8 cellular contexts compared by ENCODE assay signal in the genomic region with DNA sequence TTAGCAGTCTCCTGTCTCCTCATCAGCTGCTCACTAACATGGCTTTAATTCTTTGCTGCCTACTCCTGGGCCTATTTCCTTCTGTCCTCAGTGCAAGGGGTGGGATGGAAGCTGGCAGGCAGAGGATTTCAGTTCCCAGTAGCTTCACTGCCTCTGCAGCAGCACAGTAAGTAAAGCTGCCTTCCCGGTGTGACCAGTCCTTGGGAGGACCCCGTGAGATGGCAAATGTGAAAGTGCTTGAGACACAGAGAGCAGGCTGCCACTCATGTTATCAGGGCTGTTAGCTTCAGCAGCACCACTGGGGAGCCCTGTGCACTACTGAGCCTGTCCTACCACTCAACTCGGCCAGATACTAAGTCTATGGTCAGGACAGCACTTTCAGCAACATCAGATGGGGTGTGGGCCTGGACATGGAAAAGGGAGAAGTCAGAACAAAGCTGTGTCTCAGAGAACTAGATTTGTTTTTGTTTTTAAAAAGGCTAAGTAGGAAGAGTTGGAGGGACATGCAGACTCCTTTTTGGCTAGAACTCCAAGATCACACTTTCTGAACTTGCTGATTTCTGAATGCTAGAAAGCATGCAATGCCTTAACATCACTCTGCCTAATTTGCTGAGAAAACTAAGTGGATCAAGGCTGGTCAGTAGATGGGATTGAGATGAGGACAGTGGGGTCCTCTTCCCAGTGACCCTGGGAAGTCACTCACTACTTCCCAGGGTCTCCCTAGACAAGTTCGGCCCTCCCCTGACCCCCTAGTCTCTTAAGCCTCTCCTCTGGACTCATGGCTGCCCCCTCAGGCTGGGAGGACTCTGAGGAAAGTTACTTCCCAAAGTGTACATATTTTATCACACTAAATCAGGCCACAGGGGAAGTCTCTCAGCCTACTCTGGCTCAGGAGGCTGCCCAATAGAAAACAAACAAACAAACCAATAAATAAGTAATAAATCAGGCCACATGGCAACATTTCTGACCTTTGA. TPM values are rescaled to one million over a fixed set of nuclear protein-coding genes. Genes with fewer than 3 reads are reported as not detected.
DNase-seq lines count a peak whose midpoint lies in the region; ATAC-seq and TF ChIP-seq lines count a peak whose summit lies in the region.

No MANE protein-coding gene starts in this region.

- peaks cover 0 to 25% (median 0%) of the 10 kb centered on the region in 11 experiments; a peak in 7 of 22 replicates for H3K36me3 ChIP-seq in BLaER1 treated with 17β-estradiol and CSF1 and Interleukin-3, amounts not matched to agents 10 nM and 100 nM
- H3K36me3 ChIP-seq in Peyer's patch, result no peaks in the 10 kb centered on the region

- H3K4me3 ChIP-seq in BLaER1 treated with 17β-estradiol and CSF1 and Interleukin-3, amounts not matched to agents 10 nM and 100 nM, result peak overlapping the region; percentile 60 to 80 (median 68)
- H3K4me3 ChIP-seq in Peyer's patch, result peak overlapping the region; percentile 60 to 85 (median 76)
- peak overlapping the region; percentile 62 for H3K4me3 ChIP-seq in iPS-18c (ENCODE audit: insufficient read depth, low read depth, low read length)
- H3K4me3 ChIP-seq in skin epidermis, result peak overlapping the region; percentile 54 to 88 (median 72)

- H3K9ac ChIP-seq in BLaER1 treated with 17β-estradiol and CSF1 and Interleukin-3, amounts not matched to agents 10 nM and 100 nM, result peak overlapping the region; percentile 73 to 83 (median 80)

- DNase-seq in Peyer's patch (peak in 2 of 3 donors; percentile 62 to 71), astrocyte of the hippocampus (ENCODE audit: low read depth, low spot score) (peak; percentile 56), cortex of kidney (lab: John Stamatoyannopoulos, UW) (no peak)

- TF ChIP-seq POLR2A in Peyer's patch (IDR thresholded peaks at IDR 0.05), result peak; percentile 25

- no peaks in the 10 kb centered on the region for H3K27me3 ChIP-seq in BLaER1 treated with 17β-estradiol and CSF1 and Interleukin-3, amounts not matched to agents 10 nM and 100 nM
- no peaks in the 10 kb centered on the region for H3K27me3 ChIP-seq in Peyer's patch

- peak overlapping the region; percentile 86 to 99 (median 98) for H3K4me2 ChIP-seq in BLaER1 treated with 17β-estradiol and CSF1 and Interleukin-3, amounts not matched to agents 10 nM and 100 nM

- ATAC-seq in GM21619 (IDR thresholded peaks at IDR 0.05; ENCODE audit: unreplicated experiment) (peak; percentile 20), HG03159 (IDR thresholded peaks at IDR 0.05; ENCODE audit: unreplicated experiment) (no peak)

- peaks cover 0 to 34% (median 0%) of the 10 kb centered on the region in 11 experiments; a peak in 4 of 22 replicates for H4K20me1 ChIP-seq in BLaER1 treated with 17β-estradiol and CSF1 and Interleukin-3, amounts not matched to agents 10 nM and 100 nM

- peak in 1 of 6 experiments; percentile 26 for TF ChIP-seq CTCF in Peyer's patch (IDR thresholded peaks at IDR 0.05)

- H3K27ac ChIP-seq in BLaER1 treated with 17β-estradiol and CSF1 and Interleukin-3, amounts not matched to agents 10 nM and 100 nM, result peak overlapping the region; percentile 8 to 83 (median 73); a peak in 20 of 22 replicates
- peak overlapping the region; percentile 73 to 91 (median 83) for H3K27ac ChIP-seq in Peyer's patch
- H3K27ac ChIP-seq in skin epidermis, result peak overlapping the region in 18 of 21 experiments; percentile 60 to 89 (median 81)

- peaks cover 45 to 66% (median 55%) of the 10 kb centered on the region in 10 experiments for H3K4me1 ChIP-seq in BLaER1 treated with 17β-estradiol and CSF1 and Interleukin-3, amounts not matched to agents 10 nM and 100 nM
- H3K4me1 ChIP-seq in Peyer's patch, result peaks cover 0 to 41% (median 14%) of the 10 kb centered on the region in 4 donors

- H3K9me3 ChIP-seq in BLaER1 treated with 17β-estradiol and CSF1 and Interleukin-3, amounts not matched to agents 10 nM and 100 nM (replicated peaks in 1 of 11), result no peaks in the 10 kb centered on the region
- no peaks in the 10 kb centered on the region for H3K9me3 ChIP-seq in Peyer's patch
- H3K9me3 ChIP-seq in iPS-18c (ENCODE audit: control insufficient read depth, insufficient read depth, low read length), result peaks cover 2% of the 10 kb centered on the region

RNA-seq across cellular contexts. Expression of a gene that starts 1.1 kb away (rescaled TPM):
- 100 to 1,000 TPM; 143 to 278 (median 189) TPM for total RNA-seq in Peyer's patch

RNA-seq across cellular contexts. Expression of a gene that starts 29.8 kb away (rescaled TPM):
- total RNA-seq in Peyer's patch, result 10 to 100 TPM; 57.0 to 89.1 (median 73.2) TPM

RNA-seq across cellular contexts. Expression of a gene that starts 41.6 kb away (rescaled TPM):
- total RNA-seq in Peyer's patch, result 10 to 100 TPM in 2 of 4 donors, 1 to 10 TPM in 2; 7.4 to 24.6 (median 14.7) TPM

RNA-seq across cellular contexts. Expression of a gene that starts 51.6 kb away (rescaled TPM):
- 10 to 100 TPM; 24.3 to 53.4 (median 39.5) TPM for total RNA-seq in Peyer's patch

RNA-seq across cellular contexts. Expression of a gene that starts 54.1 kb away (rescaled TPM):
- total RNA-seq in Peyer's patch, result 10 to 100 TPM in 1 of 4 donors, 1 to 10 TPM in 2, under 1 TPM in 1; 0.53 to 23.1 (median 1.9) TPM
